ENCODE assay signal across 14 cellular contexts in the genomic region with DNA sequence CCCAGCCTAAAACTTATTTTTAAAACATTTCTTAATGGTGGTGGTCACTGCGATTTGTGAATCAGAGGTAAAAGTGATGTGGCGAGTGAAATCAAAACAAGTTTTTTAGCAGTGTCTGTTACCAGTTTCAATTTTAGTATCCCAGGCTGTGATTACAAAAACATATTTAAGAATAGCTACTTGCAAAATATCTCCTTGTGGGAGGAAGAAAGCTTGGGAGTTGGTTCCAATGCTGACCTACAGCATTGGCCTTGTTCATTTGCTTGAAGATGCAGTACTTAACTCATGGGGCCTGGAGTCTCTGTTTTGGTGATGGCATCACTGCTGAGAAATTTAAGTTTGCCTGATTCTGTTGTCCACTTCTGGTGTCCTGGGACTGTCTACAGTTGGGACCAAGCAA. TPM values are rescaled to one million over a fixed set of nuclear protein-coding genes. Genes with fewer than 3 reads are reported as not detected.
DNase-seq lines count a peak whose midpoint lies in the region; ATAC-seq, FAIRE-seq and TF ChIP-seq lines count a peak whose summit lies in the region.
"Had no signal": no experiment of that assay in that cellular context is flagged by ENCODE, and none has a peak within 500 bp of the region (broad histone marks: within the 10 kb centered on the region; RNA-seq: fewer than 3 reads in every experiment).

No MANE protein-coding gene starts in this region.

- peaks cover 79% of the 10 kb centered on the region for H3K4me1 Mint-ChIP-seq in activated CD4-positive, alpha-beta memory T cell treated with anti-CD3 and anti-CD28 coated beads for 36 hours (ENCODE audit: low read depth)
- H3K4me1 Mint-ChIP-seq in activated CD4-positive, alpha-beta memory T cell treated with anti-CD3 and anti-CD28 coated beads, Interleukin-2, amount 10 ng/mL, durations not matched to agents 7 days and 5 days = peaks cover 71% of the 10 kb centered on the region
- peaks cover 72 to 82% of the 10 kb centered on the region in 2 donors for H3K4me1 Mint-ChIP-seq in effector memory CD8-positive, alpha-beta T cell (ENCODE audit: low read depth in 2 of 2)

- FAIRE-seq in HTR-8/SVneo (lab: Jason Lieb, UNC) = no peak
- FAIRE-seq: GM12891 had no signal

- CTCF ChIA-PET in activated CD4-positive, alpha-beta memory T cell treated with anti-CD3 and anti-CD28 coated beads for 36 hours (lab: Charles Lee) = interaction anchor here (0.7 to 3.7 kb wide), 5 partner anchors 49 to 113 kb away, joined by 3 to 16 read pairs (median 6); no protein-coding TSS in a partner anchor
- CTCF ChIA-PET in activated CD4-positive, alpha-beta memory T cell treated with anti-CD3 and anti-CD28 coated beads, Interleukin-2, amount 10 ng/mL, durations not matched to agents 7 days and 5 days (lab: Charles Lee) = interaction anchor here (1.3 kb wide), 1 partner anchor 50 kb away, joined by 6 read pairs; no protein-coding TSS in a partner anchor

- H3K27ac ChIP-seq in psoas muscle = peak overlapping the region; percentile 100
- H3K27ac ChIP-seq: upper lobe of right lung had no signal

- H3K9me3 ChIP-seq in psoas muscle = no peaks in the 10 kb centered on the region
- H3K9me3 ChIP-seq: upper lobe of right lung had no signal

- TF ChIP-seq CTCF in psoas muscle (IDR thresholded peaks at IDR 0.05) = no peak

- H3K9me3 Mint-ChIP-seq in activated CD4-positive, alpha-beta memory T cell treated with anti-CD3 and anti-CD28 coated beads for 36 hours = no peaks in the 10 kb centered on the region
- H3K9me3 Mint-ChIP-seq in activated CD4-positive, alpha-beta memory T cell treated with anti-CD3 and anti-CD28 coated beads, Interleukin-2, amount 10 ng/mL, durations not matched to agents 7 days and 5 days = no peaks in the 10 kb centered on the region
- H3K9me3 Mint-ChIP-seq in effector memory CD8-positive, alpha-beta T cell = no peaks in the 10 kb centered on the region

- intact Hi-C loops in activated CD4-positive, alpha-beta memory T cell treated with anti-CD3 and anti-CD28 coated beads for 36 hours (cut with micrococcal nuclease) = loop anchor here (1.0 kb wide), 2 partner anchors 64 to 74 kb away; no protein-coding TSS in a partner anchor
- intact Hi-C loops in psoas muscle (cut with DNase I) = loop anchor here in 1 of 2 donors (5.0 kb wide), 1 partner anchor 37 kb away; no protein-coding TSS in a partner anchor

- H3K27ac Mint-ChIP-seq in activated CD4-positive, alpha-beta memory T cell treated with anti-CD3 and anti-CD28 coated beads for 36 hours = peak overlapping the region; percentile 48
- H3K27ac Mint-ChIP-seq in activated CD4-positive, alpha-beta memory T cell treated with anti-CD3 and anti-CD28 coated beads, Interleukin-2, amount 10 ng/mL, durations not matched to agents 7 days and 5 days = no peak overlapping the region
- H3K27ac Mint-ChIP-seq in effector memory CD8-positive, alpha-beta T cell = peak overlapping the region; percentile 55 to 79

- H3K4me3 ChIP-seq in psoas muscle = peak overlapping the region; percentile 17
- H3K4me3 ChIP-seq: upper lobe of right lung had no signal

- WGBS in psoas muscle, 3 donors = 38 to 79% (median 57%) methylated on average over 2 of the region's 2 CpGs

- POLR2A ChIA-PET in activated CD4-positive, alpha-beta memory T cell treated with anti-CD3 and anti-CD28 coated beads for 36 hours (lab: Charles Lee) = interaction anchor here (0.6 to 0.7 kb wide), 2 partner anchors 50 to 58 kb away, joined by 3 read pairs; no protein-coding TSS in a partner anchor
- POLR2A ChIA-PET in activated CD4-positive, alpha-beta memory T cell treated with anti-CD3 and anti-CD28 coated beads, Interleukin-2, amount 10 ng/mL, durations not matched to agents 7 days and 5 days (lab: Charles Lee) = interaction anchor here (1.0 to 1.7 kb wide), 2 partner anchors 21 to 49 kb away, joined by 3 to 6 read pairs; no protein-coding TSS in a partner anchor

- H3K4me3 Mint-ChIP-seq in activated CD4-positive, alpha-beta memory T cell treated with anti-CD3 and anti-CD28 coated beads for 36 hours = peak overlapping the region; percentile 9
- H3K4me3 Mint-ChIP-seq in activated CD4-positive, alpha-beta memory T cell treated with anti-CD3 and anti-CD28 coated beads, Interleukin-2, amount 10 ng/mL, durations not matched to agents 7 days and 5 days = no peak overlapping the region
- H3K4me3 Mint-ChIP-seq in effector memory CD8-positive, alpha-beta T cell = peak overlapping the region; percentile 56 to 93

- H3K4me1 ChIP-seq in psoas muscle = peaks cover 71% of the 10 kb centered on the region

- no peak for ATAC-seq in effector memory CD8-positive, alpha-beta T cell (replicated peaks)
- ATAC-seq in psoas muscle = peak in 1 of 4 donors; percentile 8
- ATAC-seq in HG03196 (IDR thresholded peaks at IDR 0.05; ENCODE audit: unreplicated experiment) = no peak
- ATAC-seq: upper lobe of right lung had no signal

- no peaks in the 10 kb centered on the region for H3K27me3 Mint-ChIP-seq in activated CD4-positive, alpha-beta memory T cell treated with anti-CD3 and anti-CD28 coated beads for 36 hours
- H3K27me3 Mint-ChIP-seq in activated CD4-positive, alpha-beta memory T cell treated with anti-CD3 and anti-CD28 coated beads, Interleukin-2, amount 10 ng/mL, durations not matched to agents 7 days and 5 days = no peaks in the 10 kb centered on the region
- no peaks in the 10 kb centered on the region for H3K27me3 Mint-ChIP-seq in effector memory CD8-positive, alpha-beta T cell

- H3K36me3 ChIP-seq in psoas muscle (ENCODE audit: insufficient read depth in 1 of 2, low read depth in 1 of 2) = peaks cover 0 to 4% of the 10 kb centered on the region in 2 donors
- H3K36me3 ChIP-seq: upper lobe of right lung had no signal

- H3K36me3 Mint-ChIP-seq in activated CD4-positive, alpha-beta memory T cell treated with anti-CD3 and anti-CD28 coated beads for 36 hours = peaks cover 18% of the 10 kb centered on the region
- peaks cover 48% of the 10 kb centered on the region for H3K36me3 Mint-ChIP-seq in activated CD4-positive, alpha-beta memory T cell treated with anti-CD3 and anti-CD28 coated beads, Interleukin-2, amount 10 ng/mL, durations not matched to agents 7 days and 5 days (ENCODE audit: low read depth)
- peaks cover 31% of the 10 kb centered on the region for H3K36me3 Mint-ChIP-seq in effector memory CD8-positive, alpha-beta T cell (ENCODE audit: insufficient read depth)

- DNase-seq in activated CD4-positive, alpha-beta memory T cell treated with anti-CD3 and anti-CD28 coated beads for 36 hours = no peak
- no peak for DNase-seq in activated CD4-positive, alpha-beta memory T cell treated with anti-CD3 and anti-CD28 coated beads, Interleukin-2, amount 10 ng/mL, durations not matched to agents 7 days and 5 days
- DNase-seq in MV-4-11 (lab: John Stamatoyannopoulos, UW) = peak; percentile 13
- DNase-seq in effector memory CD8-positive, alpha-beta T cell = no peak
- no peak for DNase-seq in psoas muscle
- no peak for DNase-seq in retina
- DNase-seq in HTR-8/SVneo (ENCODE audit: insufficient read length, low spot score) = no peak
- DNase-seq: DMS79 treated with DMSO at 0.1 percent for 48 hours; glutamatergic neuron; NCI-H526; stimulated activated CD4-positive, alpha-beta T cell treated with anti-CD3 and anti-CD28 coated beads, Interleukin-15, amount 100 ng/mL, for 24 hours had no signal

- H3K27me3 ChIP-seq in psoas muscle (ENCODE audit: insufficient read depth in 3 of 3, low read length in 2 of 3) = no peaks in the 10 kb centered on the region
- H3K27me3 ChIP-seq: upper lobe of right lung had no signal

RNA-seq across cellular contexts. Expression of gene RAB7A, which starts 4.5 kb away (rescaled TPM):
- total RNA-seq in activated CD4-positive, alpha-beta memory T cell treated with anti-CD3 and anti-CD28 coated beads for 36 hours = 100 to 1,000 TPM; 264 to 272 TPM
- 100 to 1,000 TPM; 213 to 225 TPM for total RNA-seq in activated CD4-positive, alpha-beta memory T cell treated with anti-CD3 and anti-CD28 coated beads, Interleukin-2, amount 10 ng/mL, durations not matched to agents 7 days and 5 days
- 100 to 1,000 TPM; 232 to 375 (median 284) TPM for total RNA-seq in psoas muscle
- polyA plus RNA-seq in psoas muscle = 100 to 1,000 TPM; 206 to 410 (median 369) TPM
